In genomic region chr9:34987160-34988040, GRCh38 we compare ENCODE assay signal across 11 cellular contexts. TPM values are rescaled to one million over a fixed set of nuclear protein-coding genes. Genes with fewer than 3 reads are reported as not detected.
A peak's percentile ranks its signal among the peaks of the same experiment; 100 is the strongest.
DNase-seq lines count a peak whose midpoint lies in the region; ATAC-seq lines count a peak whose summit lies in the region.
"Had no signal": no experiment of that assay in that cellular context is flagged by ENCODE, and none has a peak within 500 bp of the region (broad histone marks: within the 10 kb centered on the region; RNA-seq: fewer than 3 reads in every experiment).

No MANE protein-coding gene starts in this region.

- in situ Hi-C loops in G401 (cut with HindIII; ENCODE audit: low sequenced_read_pairs) = no loop called here

- H3K9me3 Mint-ChIP-seq in activated naive CD8-positive, alpha-beta T cell treated with anti-CD3 and anti-CD28 coated beads, Interleukin-2, amount 10 ng/mL, durations not matched to agents 7 days and 5 days = no peaks in the 10 kb centered on the region
- no peaks in the 10 kb centered on the region for H3K9me3 Mint-ChIP-seq in naive B cell

- H3K27ac Mint-ChIP-seq in activated naive CD8-positive, alpha-beta T cell treated with anti-CD3 and anti-CD28 coated beads, Interleukin-2, amount 10 ng/mL, durations not matched to agents 7 days and 5 days = peak overlapping the region; percentile 92
- H3K27ac Mint-ChIP-seq in naive B cell = peak overlapping the region in 5 of 6 donors; percentile 40 to 93 (median 63)

- DNase-seq in NCI-H1436 (lab: John Stamatoyannopoulos, UW) = peak; percentile 35
- no peak for DNase-seq in NCI-H1436 treated with DMSO at 0.1 percent for 48 hours (lab: John Stamatoyannopoulos, UW)
- DNase-seq in G401 (ENCODE audit: low spot score) = peak; percentile 12
- no peak for DNase-seq in activated naive CD8-positive, alpha-beta T cell treated with anti-CD3 and anti-CD28 coated beads, Interleukin-2, amount 10 ng/mL, durations not matched to agents 7 days and 5 days
- DNase-seq in naive B cell = no peak
- no peak for DNase-seq in activated effector memory CD4-positive, alpha-beta T cell treated with Interleukin-2 at 50 U/mL for 16 hours
- no peak for DNase-seq in activated gamma-delta T cell treated with Interleukin-2 at 50 U/mL for 16 hours
- DNase-seq: 8988T had no signal

- no peaks in the 10 kb centered on the region for H3K27me3 Mint-ChIP-seq in activated naive CD8-positive, alpha-beta T cell treated with anti-CD3 and anti-CD28 coated beads, Interleukin-2, amount 10 ng/mL, durations not matched to agents 7 days and 5 days
- H3K27me3 Mint-ChIP-seq in naive B cell = no peaks in the 10 kb centered on the region

- no peak for ATAC-seq in activated naive CD8-positive, alpha-beta T cell treated with anti-CD3 and anti-CD28 coated beads, Interleukin-2, amount 10 ng/mL, durations not matched to agents 7 days and 5 days (ENCODE audit: low read depth)
- ATAC-seq in naive B cell (ENCODE audit: low read depth in 2 of 2) (no peak), HG02981 (IDR thresholded peaks at IDR 0.05; ENCODE audit: unreplicated experiment) (no peak)

- no peaks in the 10 kb centered on the region for H3K36me3 Mint-ChIP-seq in activated naive CD8-positive, alpha-beta T cell treated with anti-CD3 and anti-CD28 coated beads, Interleukin-2, amount 10 ng/mL, durations not matched to agents 7 days and 5 days
- H3K36me3 Mint-ChIP-seq in naive B cell = no peaks in the 10 kb centered on the region

- peaks cover 57% of the 10 kb centered on the region for H3K4me1 Mint-ChIP-seq in activated naive CD8-positive, alpha-beta T cell treated with anti-CD3 and anti-CD28 coated beads, Interleukin-2, amount 10 ng/mL, durations not matched to agents 7 days and 5 days
- H3K4me1 Mint-ChIP-seq in naive B cell = peaks cover 68 to 81% (median 71%) of the 10 kb centered on the region in 3 donors

- POLR2A ChIA-PET in activated naive CD8-positive, alpha-beta T cell treated with anti-CD3 and anti-CD28 coated beads, Interleukin-2, amount 10 ng/mL, durations not matched to agents 7 days and 5 days (lab: Charles Lee) = no interaction called here

- H3K4me3 Mint-ChIP-seq in activated naive CD8-positive, alpha-beta T cell treated with anti-CD3 and anti-CD28 coated beads, Interleukin-2, amount 10 ng/mL, durations not matched to agents 7 days and 5 days = peak overlapping the region; percentile 23
- H3K4me3 Mint-ChIP-seq in naive B cell = peak overlapping the region; percentile 26 to 93 (median 42)

RNA-seq across cellular contexts. Expression of gene DNAJB5, which starts 2.1 kb away (rescaled TPM):
- 21.1 and 24.2 TPM in 2 replicates for total RNA-seq in G401 (2014; rRNA removed; shearing (Covaris generic))
- 1 to 10 TPM; 3.3 to 5.0 TPM for total RNA-seq in activated naive CD8-positive, alpha-beta T cell treated with anti-CD3 and anti-CD28 coated beads, Interleukin-2, amount 10 ng/mL, durations not matched to agents 7 days and 5 days
- polyA plus RNA-seq in naive B cell (ENCODE audit: low read depth in 6 of 6) = 1 to 10 TPM in 3 of 6 donors, under 1 TPM in 2, not detected in 1; 0.31 to 1.9 (median 1.4) TPM

RNA-seq across cellular contexts. Expression of gene PHF24, which starts 29.3 kb away (rescaled TPM):
- total RNA-seq in G401 (2014; rRNA removed; shearing (Covaris generic)) = not detected in 2 replicates
- total RNA-seq in activated naive CD8-positive, alpha-beta T cell treated with anti-CD3 and anti-CD28 coated beads, Interleukin-2, amount 10 ng/mL, durations not matched to agents 7 days and 5 days = not detected
- polyA plus RNA-seq in naive B cell (ENCODE audit: low read depth in 6 of 6) = not detected
- total RNA-seq: LHCN-M2, lung microvascular endothelial cell had no signal

Comparison
In these comparisons a context has a peak if more than half of its experiments do, and no peak if none do; other contexts are left out.
1. DNase-seq: peak in NCI-H1436 (single experiment) and G401 (single experiment); none in NCI-H1436 treated with DMSO at 0.1 percent for 48 hours (single experiment), activated naive CD8-positive, alpha-beta T cell treated with anti-CD3 and anti-CD28 coated beads, Interleukin-2, amount 10 ng/mL, durations not matched to agents 7 days and 5 days (single experiment), naive B cell (single experiment), activated effector memory CD4-positive, alpha-beta T cell treated with Interleukin-2 at 50 U/mL for 16 hours (single experiment) and activated gamma-delta T cell treated with Interleukin-2 at 50 U/mL for 16 hours (single experiment).